8 cellular contexts compared by ENCODE assay signal in the genomic region with DNA sequence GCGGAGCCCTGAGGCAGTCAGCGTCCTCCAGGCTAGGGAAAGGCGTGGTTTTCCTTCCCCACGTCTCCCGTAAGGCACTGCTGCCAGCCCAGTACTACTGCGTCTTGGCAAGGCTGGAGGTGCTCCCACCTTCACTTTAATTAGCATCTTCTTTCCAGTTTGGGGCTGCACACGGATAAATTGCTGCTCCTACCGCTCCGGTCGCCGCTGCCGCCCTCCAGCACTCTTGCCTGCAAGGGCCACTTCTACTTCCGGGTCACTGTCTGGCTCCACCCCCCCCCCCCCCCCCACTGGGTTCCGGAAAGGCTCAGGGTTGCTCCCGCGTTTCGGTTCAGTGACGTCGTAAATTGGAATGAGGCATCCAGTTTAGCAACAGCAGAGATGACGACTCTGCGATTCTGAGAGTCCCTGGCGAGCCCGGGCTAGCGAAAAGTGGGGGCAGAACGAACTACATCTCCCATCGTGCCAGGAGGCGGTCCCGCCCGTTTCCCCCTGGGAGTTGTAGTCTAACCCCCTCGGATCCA. TPM values are rescaled to one million over a fixed set of nuclear protein-coding genes. Genes with fewer than 3 reads are reported as not detected.
DNase-seq lines count a peak whose midpoint lies in the region; ATAC-seq and FAIRE-seq lines count a peak whose summit lies in the region.

A gene (minus strand): TSS at position 247 of the 524 bp plus-strand sequence. CDS start 100 bp downstream, at position 147.

- peak within 1 kb of the TSS; percentile 95 to 97 for H3K4ac ChIP-seq in mesenchymal stem cell (ENCODE audit: low read depth in 1 of 2, low read length in 2 of 2)

- H2BK15ac ChIP-seq in mesenchymal stem cell (ENCODE audit: low read depth, poor library complexity, severe bottlenecking), result peak within 1 kb of the TSS; percentile 90

- peaks cover 9% of the 10 kb centered on the region for H3K4me1 ChIP-seq in mesenchymal stem cell (ENCODE audit: control insufficient read depth, insufficient read depth, low read depth, low read length)

- H3K27ac Mint-ChIP-seq in effector memory CD8-positive, alpha-beta T cell, result peak within 1 kb of the TSS; percentile 81 to 91

- WGBS in mesenchymal stem cell, result under 1% methylated on average over 29 of the region's 30 CpGs

- H3K14ac ChIP-seq in mesenchymal stem cell (ENCODE audit: low read length in 2 of 2), result peak within 1 kb of the TSS in 1 of 2 experiments; percentile 85

- H4K8ac ChIP-seq in mesenchymal stem cell (ENCODE audit: low read length), result peak within 1 kb of the TSS; percentile 93

- H3K4me1 Mint-ChIP-seq in effector memory CD8-positive, alpha-beta T cell (ENCODE audit: low read depth in 2 of 2), result peaks cover 36 to 42% of the 10 kb centered on the region in 2 donors

- H2BK12ac ChIP-seq in mesenchymal stem cell (ENCODE audit: low read length in 2 of 2), result peak within 1 kb of the TSS; percentile 1 to 32

- H3K9me3 Mint-ChIP-seq in effector memory CD8-positive, alpha-beta T cell, result no peaks in the 10 kb centered on the region

- peak within 1 kb of the TSS; percentile 96 for H3K18ac ChIP-seq in mesenchymal stem cell (ENCODE audit: low read depth in 1 of 2, low read length in 2 of 2)

- peak within 1 kb of the TSS in 1 of 2 experiments; percentile 37 for H3K23ac ChIP-seq in mesenchymal stem cell (ENCODE audit: low read length in 2 of 2)

- peak within 1 kb of the TSS; percentile 83 to 99 for H3K4me3 ChIP-seq in mesenchymal stem cell (ENCODE audit: insufficient read depth in 1 of 2, low read depth in 1 of 2, low read length in 2 of 2)

- no peak for FAIRE-seq in HTR-8/SVneo (lab: Jason Lieb, UNC)

- peak within 1 kb of the TSS; percentile 99 for H3K27ac ChIP-seq in mesenchymal stem cell (ENCODE audit: low read length, poor library complexity, severe bottlenecking)

- DNase-seq in CMK (ENCODE audit: low read depth) (peak; percentile 61), HTR-8/SVneo (ENCODE audit: insufficient read length, low spot score) (peak; percentile 74), NOMO-1 treated with DMSO at 0.1 percent for 48 hours (lab: John Stamatoyannopoulos, UW; ENCODE audit: unreplicated experiment) (peak; percentile 98), mesenchymal stem cell (peak; percentile 99)
- DNase-seq in activated CD8-positive, alpha-beta memory T cell treated with anti-CD3 and anti-CD28 coated beads for 4 hours (ENCODE audit: low read depth in 2 of 2), result peak; percentile 66 to 83
- DNase-seq in effector memory CD8-positive, alpha-beta T cell, result peak; percentile 82 to 86 (median 82)
- peak; percentile 83 for DNase-seq in stimulated activated CD8-positive, alpha-beta memory T cell treated with anti-CD3 and anti-CD28 coated beads, Interleukin-12 subunit alpha, Interleukin-12 subunit beta, amount 100 ng/mL, for 24 hours (ENCODE audit: extremely low read depth)

- peak within 1 kb of the TSS; percentile 89 for H4K91ac ChIP-seq in mesenchymal stem cell (ENCODE audit: low read length)

- peaks cover 38% of the 10 kb centered on the region for H3K36me3 Mint-ChIP-seq in effector memory CD8-positive, alpha-beta T cell (ENCODE audit: insufficient read depth)

- H3K27me3 ChIP-seq in mesenchymal stem cell (ENCODE audit: control insufficient read depth in 1 of 2, insufficient read depth in 1 of 2, low read length in 2 of 2), result no peaks in the 10 kb centered on the region

- peaks cover 21% of the 10 kb centered on the region for H3K79me1 ChIP-seq in mesenchymal stem cell (replicated peaks; ENCODE audit: low read length, poor library complexity, severe bottlenecking)

- peak within 1 kb of the TSS; percentile 98 for H3K9ac ChIP-seq in mesenchymal stem cell (ENCODE audit: low read length)

- peak within 1 kb of the TSS; percentile 80 for H2BK5ac ChIP-seq in mesenchymal stem cell (ENCODE audit: low read depth, low read length, poor library complexity, severe bottlenecking)

- H3K9me3 ChIP-seq in mesenchymal stem cell (ENCODE audit: control insufficient read depth, low read length), result no peaks in the 10 kb centered on the region

- H3K4me2 ChIP-seq in mesenchymal stem cell (ENCODE audit: low read length, poor library complexity, severe bottlenecking), result peak within 1 kb of the TSS; percentile 75

- H2AK5ac ChIP-seq in mesenchymal stem cell (ENCODE audit: low read length, severe bottlenecking), result peak within 1 kb of the TSS; percentile 58

- peak within 1 kb of the TSS; percentile 80 to 85 for H3K4me3 Mint-ChIP-seq in effector memory CD8-positive, alpha-beta T cell

- ATAC-seq in GM21367 (IDR thresholded peaks at IDR 0.05; ENCODE audit: unreplicated experiment), result peak; percentile 66
- ATAC-seq in effector memory CD8-positive, alpha-beta T cell (replicated peaks), result peak; percentile 83

- no peaks in the 10 kb centered on the region for H3K27me3 Mint-ChIP-seq in effector memory CD8-positive, alpha-beta T cell

- peak within 1 kb of the TSS; percentile 74 for H2AFZ ChIP-seq in mesenchymal stem cell (ENCODE audit: low read depth, low read length)

- peak within 1 kb of the TSS; percentile 77 for H2BK120ac ChIP-seq in mesenchymal stem cell (ENCODE audit: low read depth, low read length)

- peaks cover 21 to 51% of the 10 kb centered on the region in 2 experiments for H3K36me3 ChIP-seq in mesenchymal stem cell (ENCODE audit: control insufficient read depth in 1 of 2, insufficient read depth in 2 of 2, low read depth in 1 of 2, low read length in 2 of 2)

RNA-seq across cellular contexts. Expression of the gene that starts here (rescaled TPM):
- 423 TPM for polyA plus RNA-seq in mesenchymal stem cell (2013, experiment 1 of 2)
- polyA plus RNA-seq in mesenchymal stem cell (2013, experiment 2 of 2), result 424 TPM

Comparison
In these comparisons a context has a peak if more than half of its experiments do, and no peak if none do; other contexts are left out.
1. Peak in every context shown above with its lines: DNase-seq, ATAC-seq, H3K4me3 ChIP-seq and H3K27ac ChIP-seq.